In the genomic region with DNA sequence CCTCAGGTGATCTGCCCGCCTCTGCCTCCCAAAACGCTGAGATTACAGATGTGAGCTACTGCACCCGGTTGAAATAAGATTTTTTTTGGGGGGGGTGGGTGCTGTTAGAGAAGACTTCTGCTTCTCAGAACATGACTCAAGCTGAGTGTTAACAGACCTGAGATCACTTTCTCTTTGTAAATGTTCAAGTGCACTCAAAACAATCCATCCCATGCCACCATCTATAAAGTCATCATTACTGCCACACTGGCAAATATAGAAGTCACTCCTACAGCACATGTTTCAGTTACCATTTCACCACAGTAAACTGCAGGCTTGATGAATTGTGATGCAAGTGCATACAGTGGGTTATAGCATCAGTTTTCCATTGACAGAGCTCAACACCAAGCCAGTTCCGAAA, we compare ENCODE assay signal across 33 cellular contexts. TPM values are rescaled to one million over a fixed set of nuclear protein-coding genes. Genes with fewer than 3 reads are reported as not detected.
"Had no signal": no experiment of that assay in that cellular context is flagged by ENCODE, and none has a peak within 500 bp of the region (broad histone marks: within the 10 kb centered on the region; RNA-seq: fewer than 3 reads in every experiment).

No MANE protein-coding gene starts in this region.

- H3K4me3 Mint-ChIP-seq: activated naive CD8-positive, alpha-beta T cell treated with anti-CD3 and anti-CD28 coated beads, Interleukin-2, amount 50 U/mL, for 24 hours; mesothelial cell of epicardium; naive B cell; neural crest cell; T-helper 1 cell treated with Interleukin-12 subunit alpha and Interleukin-12 subunit beta and Interleukin-4 antibody, amounts not matched to agents 30 μg/mL and 1 μg/mL, for 36 hours had no signal

- H3K27me3 Mint-ChIP-seq: activated naive CD8-positive, alpha-beta T cell treated with anti-CD3 and anti-CD28 coated beads, Interleukin-2, amount 50 U/mL, for 24 hours; naive B cell had no signal

- H3K36me3 Mint-ChIP-seq: mesothelial cell of epicardium, naive B cell had no signal

- DNase-seq: activated CD4-positive, alpha-beta T cell treated with anti-CD3 and anti-CD28 coated beads, Interleukin-2, amount 50 U/mL, for 1 hour; activated naive CD4-positive, alpha-beta T cell treated with anti-CD3 and anti-CD28 coated beads, Interleukin-2, amount 50 U/mL, for 16 hours; activated naive CD8-positive, alpha-beta T cell treated with anti-CD3 and anti-CD28 coated beads, Interleukin-2, amount 50 U/mL, for 24 hours; amygdala; caudate nucleus; hippocampal formation; left cardiac atrium; mammary epithelial cell; naive B cell; nucleus accumbens; pancreas; retina; SK-N-SH; stimulated activated CD4-positive, alpha-beta T cell treated with anti-CD3 and anti-CD28 coated beads, Interleukin-12 subunit alpha, Interleukin-12 subunit beta, amount 100 ng/mL, for 4 hours; stimulated activated CD4-positive, alpha-beta T cell treated with anti-CD3 and anti-CD28 coated beads, Interleukin-4, amount 100 ng/mL, for 24 hours; stimulated activated naive CD4-positive, alpha-beta T cell; SW 1271; T-helper 9 cell; testis; transverse colon had no signal

- H3K27ac Mint-ChIP-seq: activated naive CD8-positive, alpha-beta T cell treated with anti-CD3 and anti-CD28 coated beads, Interleukin-2, amount 50 U/mL, for 24 hours; activated T-helper 2 cell treated with anti-CD3 and anti-CD28 coated beads, Interferon-gamma antibody, Interleukin-2, Interleukin-4, amounts not matched to agents 10 μg/mL and 5 μg/mL and 100 μg/mL, durations not matched to agents 14 hours and 24 hours and 36 hours; mesothelial cell of epicardium; T-helper 1 cell treated with Interleukin-12 subunit alpha and Interleukin-12 subunit beta and Interleukin-4 antibody, amounts not matched to agents 30 μg/mL and 1 μg/mL, for 36 hours had no signal

- H3K4me1 Mint-ChIP-seq: mesothelial cell of epicardium had no signal

- ATAC-seq: activated naive CD8-positive, alpha-beta T cell treated with anti-CD3 and anti-CD28 coated beads, Interleukin-2, amount 50 U/mL, for 24 hours; gastroesophageal sphincter; left cardiac atrium; pancreas; sciatic nerve had no signal

- H3K9me3 Mint-ChIP-seq: activated naive CD8-positive, alpha-beta T cell treated with anti-CD3 and anti-CD28 coated beads, Interleukin-2, amount 50 U/mL, for 24 hours; activated T-helper 2 cell treated with anti-CD3 and anti-CD28 coated beads, Interferon-gamma antibody, Interleukin-2, Interleukin-4, amounts not matched to agents 10 μg/mL and 5 μg/mL and 100 μg/mL, durations not matched to agents 14 hours and 24 hours and 36 hours; mesothelial cell of epicardium; naive B cell; neural crest cell; T-helper 1 cell treated with Interleukin-12 subunit alpha and Interleukin-12 subunit beta and Interleukin-4 antibody, amounts not matched to agents 30 μg/mL and 1 μg/mL, for 36 hours had no signal

RNA-seq across cellular contexts. Expression of a gene that starts 33.4 kb away (rescaled TPM):
- total RNA-seq: activated T-helper 2 cell treated with anti-CD3 and anti-CD28 coated beads, Interferon-gamma antibody, Interleukin-2, Interleukin-4, amounts not matched to agents 10 μg/mL and 5 μg/mL and 100 μg/mL, durations not matched to agents 14 hours and 24 hours and 36 hours; chondrocyte; endothelial cell of umbilical vein; fibroblast of lung; left cardiac atrium; liver; mammary epithelial cell; mesothelial cell of epicardium; neural crest cell; pancreas; prostate gland; sciatic nerve; transverse colon; urinary bladder had no signal

RNA-seq across cellular contexts. Expression of a gene that starts 34.7 kb away (rescaled TPM):
- total RNA-seq: activated T-helper 2 cell treated with anti-CD3 and anti-CD28 coated beads, Interferon-gamma antibody, Interleukin-2, Interleukin-4, amounts not matched to agents 10 μg/mL and 5 μg/mL and 100 μg/mL, durations not matched to agents 14 hours and 24 hours and 36 hours; chondrocyte; endothelial cell of umbilical vein; fibroblast of lung; fibroblast of villous mesenchyme; gastroesophageal sphincter; left cardiac atrium; liver; mammary epithelial cell; mesothelial cell of epicardium; neural crest cell; pancreas; sciatic nerve; transverse colon; urinary bladder had no signal
